ENCODE assay signal across 8 cellular contexts in genomic region chr19:10120538-10121198, GRCh38. TPM values are rescaled to one million over a fixed set of nuclear protein-coding genes. Genes with fewer than 3 reads are reported as not detected.
DNase-seq lines count a peak whose midpoint lies in the region; ATAC-seq and TF ChIP-seq lines count a peak whose summit lies in the region.

No MANE protein-coding gene starts in this region.

- H3K27me3 Mint-ChIP-seq in CD8-positive, alpha-beta memory T cell, result no peaks in the 10 kb centered on the region

- DNase-seq in CD8-positive, alpha-beta memory T cell, result no peak
- DNase-seq in RPMI7951 (ENCODE audit: low read depth) (peak; percentile 94), renal cortical epithelial cell (ENCODE audit: low read depth) (peak; percentile 17), dorsolateral prefrontal cortex (no peak), NCI-H2196 (lab: John Stamatoyannopoulos, UW; ENCODE audit: unreplicated experiment) (no peak), NCI-H510A treated with DMSO at 0.1 percent for 48 hours (lab: John Stamatoyannopoulos, UW) (no peak)

- peaks cover 11 to 32% (median 20%) of the 10 kb centered on the region in 3 donors for H3K4me1 Mint-ChIP-seq in CD8-positive, alpha-beta memory T cell

- H3K36me3 ChIP-seq in CD8-positive, alpha-beta memory T cell (ENCODE audit: insufficient read depth, low read length), result peaks cover 22% of the 10 kb centered on the region
- H3K36me3 ChIP-seq in esophagus (ENCODE audit: control insufficient read depth in 2 of 2, insufficient read depth in 2 of 2, low read length in 1 of 2), result peaks cover 10 to 19% of the 10 kb centered on the region in 2 donors

- H3K27me3 ChIP-seq in CD8-positive, alpha-beta memory T cell (ENCODE audit: insufficient read depth, low read length, poor library complexity, severe bottlenecking), result no peaks in the 10 kb centered on the region
- H3K27me3 ChIP-seq in esophagus (ENCODE audit: control insufficient read depth in 1 of 2, insufficient read depth in 2 of 2, low read length in 2 of 2), result no peaks in the 10 kb centered on the region
- H3K27me3 ChIP-seq in dorsolateral prefrontal cortex, result no peaks in the 10 kb centered on the region

- peak overlapping the region in 1 of 8 donors; percentile 50 for H3K27ac Mint-ChIP-seq in CD8-positive, alpha-beta memory T cell

- H3K9me3 ChIP-seq in CD8-positive, alpha-beta memory T cell (ENCODE audit: low read length), result no peaks in the 10 kb centered on the region
- H3K9me3 ChIP-seq in esophagus (ENCODE audit: control insufficient read depth in 2 of 2, insufficient read depth in 1 of 2, low read depth in 1 of 2, low read length in 1 of 2), result peaks cover 0 to 3% of the 10 kb centered on the region in 2 donors

- POLR2A ChIA-PET in CD8-positive, alpha-beta memory T cell (lab: Charles Lee), result interaction anchor here (1.0 to 2.6 kb wide), 4 partner anchors 13 to 22 kb away, joined by 3 to 16 read pairs (median 4); partner anchors contain the start of gene PPAN

- H3K9me3 Mint-ChIP-seq in CD8-positive, alpha-beta memory T cell, result no peaks in the 10 kb centered on the region

- H3K27ac ChIP-seq in CD8-positive, alpha-beta memory T cell (ENCODE audit: low read depth, low read length), result no peak overlapping the region
- H3K27ac ChIP-seq in esophagus (ENCODE audit: low read depth in 2 of 2, low read length in 1 of 2), result peak overlapping the region; percentile 40 to 77
- H3K27ac ChIP-seq in dorsolateral prefrontal cortex, result peak overlapping the region in 2 of 59 donors; percentile 2 to 18

- TF ChIP-seq CTCF in dorsolateral prefrontal cortex (IDR thresholded peaks at IDR 0.05 in 54 of 56, conservative IDR thresholded peaks at IDR 0.05 in 2 of 56; ENCODE audit: low read depth in 1 of 56, partially characterized antibody in 56 of 56), result no peak

- no peak overlapping the region for H3K4me3 ChIP-seq in CD8-positive, alpha-beta memory T cell (ENCODE audit: low read length)
- H3K4me3 ChIP-seq in esophagus (ENCODE audit: low read depth in 1 of 2, low read length in 2 of 2) (no peak overlapping the region), dorsolateral prefrontal cortex (peak overlapping the region in 17 of 59 donors; percentile 1 to 99 (median 90))

- H3K4me1 ChIP-seq in CD8-positive, alpha-beta memory T cell (ENCODE audit: insufficient read depth, low read length), result peaks cover 27% of the 10 kb centered on the region
- H3K4me1 ChIP-seq in esophagus (ENCODE audit: control insufficient read depth in 2 of 2, insufficient read depth in 2 of 2, low read length in 1 of 2), result peaks cover 0 to 11% of the 10 kb centered on the region in 2 donors

- peak overlapping the region in 4 of 7 donors; percentile 29 to 78 (median 52) for H3K4me3 Mint-ChIP-seq in CD8-positive, alpha-beta memory T cell

- H3K36me3 Mint-ChIP-seq in CD8-positive, alpha-beta memory T cell, result peaks cover 0 to 41% (median 6%) of the 10 kb centered on the region in 3 donors

- intact Hi-C loops in dorsolateral prefrontal cortex (cut with DNase I), result loop anchor here in 1 of 2 donors (1.0 kb wide), 1 partner anchor 131 kb away; no protein-coding TSS in a partner anchor

- 45 to 58% methylated on average over 9 of the region's 9 CpGs for whole genome bisulfite sequencing in esophagus, 2 donors

- CTCF ChIA-PET in CD8-positive, alpha-beta memory T cell (lab: Charles Lee), result interaction anchor here (0.6 to 1.5 kb wide), 13 partner anchors 9 to 138 kb away, joined by 3 to 8 read pairs (median 3); partner anchors contain the start of genes P2RY11 and PPAN

- ATAC-seq in GM21737 (IDR thresholded peaks at IDR 0.05; ENCODE audit: unreplicated experiment), result no peak

RNA-seq across cellular contexts. Expression of gene EIF3G, which starts 1.0 kb away (rescaled TPM):
- total RNA-seq in CD8-positive, alpha-beta memory T cell, result 100 to 1,000 TPM; 336 to 348 TPM
- 259 TPM for polyA plus RNA-seq in CD8-positive, alpha-beta memory T cell
- 264 and 284 TPM in 2 replicates for total RNA-seq in RPMI7951 (2014; rRNA removed; shearing (Covaris generic))
- polyA plus RNA-seq in esophagus, result 100 to 1,000 TPM in 1 of 2 donors, 10 to 100 TPM in 1; 85.4 to 163 TPM
- total RNA-seq in renal cortical epithelial cell (309 and 416 TPM in 2 replicates), dorsolateral prefrontal cortex (100 to 1,000 TPM in 80 of 120 experiments, 10 to 100 TPM in 40; 78.7 to 131 (median 104) TPM)

RNA-seq across cellular contexts. Expression of gene P2RY11, which starts 9.2 kb away (rescaled TPM):
- 10 to 100 TPM; 53.7 to 58.1 TPM for total RNA-seq in CD8-positive, alpha-beta memory T cell
- 7.4 TPM for polyA plus RNA-seq in CD8-positive, alpha-beta memory T cell
- total RNA-seq in RPMI7951 (2014; rRNA removed; shearing (Covaris generic)), result 1.1 and 1.2 TPM in 2 replicates
- 10 to 100 TPM in 1 of 2 donors, 1 to 10 TPM in 1; 6.6 to 12.8 TPM for polyA plus RNA-seq in esophagus
- 10.2 TPM in 1 of 2 replicates, not detected in the other for total RNA-seq in renal cortical epithelial cell
- 10 to 100 TPM; 14.1 to 36.6 (median 23.2) TPM for total RNA-seq in dorsolateral prefrontal cortex

RNA-seq across cellular contexts. Expression of gene PPAN, which starts 14.5 kb away (rescaled TPM):
- total RNA-seq in CD8-positive, alpha-beta memory T cell, result 100 to 1,000 TPM; 273 to 284 TPM
- polyA plus RNA-seq in CD8-positive, alpha-beta memory T cell, result 47.4 TPM
- 17.8 and 19.3 TPM in 2 replicates for total RNA-seq in RPMI7951 (2014; rRNA removed; shearing (Covaris generic))
- polyA plus RNA-seq in esophagus, result 10 to 100 TPM; 41.6 to 64.7 TPM
- total RNA-seq in renal cortical epithelial cell (41.0 and 46.2 TPM in 2 replicates), dorsolateral prefrontal cortex (10 to 100 TPM; 32.9 to 65.3 (median 43.5) TPM)

RNA-seq across cellular contexts. Expression of gene ANGPTL6, which starts 18.2 kb away (rescaled TPM):
- 1 to 10 TPM; 6.6 to 7.7 TPM for total RNA-seq in CD8-positive, alpha-beta memory T cell
- 0.35 TPM for polyA plus RNA-seq in CD8-positive, alpha-beta memory T cell
- 0.98 TPM in 1 of 2 replicates, not detected in the other for total RNA-seq in RPMI7951 (2014; rRNA removed; shearing (Covaris generic))
- under 1 TPM; 0.28 to 0.47 TPM for polyA plus RNA-seq in esophagus
- total RNA-seq in renal cortical epithelial cell (under 0.01 and 0.35 TPM in 2 replicates), dorsolateral prefrontal cortex (1 to 10 TPM in 47 of 120 experiments, under 1 TPM in 64, not detected in 9; 0.31 to 4.0 (median 0.87) TPM)

RNA-seq across cellular contexts. Expression of gene SHFL, which starts 34.6 kb away (rescaled TPM):
- total RNA-seq in CD8-positive, alpha-beta memory T cell, result 10 to 100 TPM; 41.5 to 45.2 TPM
- polyA plus RNA-seq in CD8-positive, alpha-beta memory T cell, result 68.1 TPM
- 15.6 and 21.9 TPM in 2 replicates for total RNA-seq in RPMI7951 (2014; rRNA removed; shearing (Covaris generic))
- polyA plus RNA-seq in esophagus, result 10 to 100 TPM; 15.7 to 22.9 TPM
- total RNA-seq in renal cortical epithelial cell (22.1 and 24.1 TPM in 2 replicates), dorsolateral prefrontal cortex (10 to 100 TPM; 34.9 to 82.2 (median 49.6) TPM)

Comparison
In these comparisons a context has a peak if more than half of its experiments do, and no peak if none do; other contexts are left out.
1. DNase-seq: peak in RPMI7951 (single experiment) and renal cortical epithelial cell (single experiment); none in CD8-positive, alpha-beta memory T cell (0 of 5), dorsolateral prefrontal cortex (0 of 10), NCI-H2196 (single experiment) and NCI-H510A treated with DMSO at 0.1 percent for 48 hours (single experiment).